7 cellular contexts compared by ENCODE assay signal in the genomic region with DNA sequence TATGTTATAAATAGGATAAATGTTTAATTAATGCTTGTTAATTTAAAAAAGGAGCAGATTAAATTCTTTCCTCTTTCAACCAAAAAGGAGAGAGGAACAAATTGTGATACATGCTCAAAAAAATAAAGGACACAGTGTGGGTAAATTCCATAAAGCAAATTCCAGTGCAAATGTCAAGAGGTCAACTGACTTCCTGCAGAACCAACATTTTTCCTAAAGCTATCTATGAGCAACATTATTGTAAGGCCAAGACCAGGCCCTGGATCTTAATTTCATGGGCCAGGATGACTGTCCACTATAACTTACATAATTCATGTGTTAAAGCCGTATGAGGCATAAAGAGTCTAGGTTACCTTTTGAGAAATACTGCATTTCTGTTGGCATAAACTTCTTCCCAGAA.
"Had no signal": no experiment of that assay in that cellular context is flagged by ENCODE, and none has a peak within 500 bp of the region (broad histone marks: within the 10 kb centered on the region; RNA-seq: fewer than 3 reads in every experiment).

No MANE protein-coding gene starts in this region.

- H3K4me1 Mint-ChIP-seq: IgD-negative memory B cell had no signal

- H3K4me3 Mint-ChIP-seq: IgD-negative memory B cell had no signal

- H3K27me3 Mint-ChIP-seq: IgD-negative memory B cell had no signal

- H3K27ac Mint-ChIP-seq: IgD-negative memory B cell had no signal

- H3K36me3 Mint-ChIP-seq: IgD-negative memory B cell had no signal

- DNase-seq: IMR-90, KBM-7, KG1 had no signal

- H3K4me3 ChIP-seq: K562 had no signal

- ATAC-seq: HepG2, K562 had no signal

- H3K27ac ChIP-seq: HL-60 had no signal
